ENCODE assay signal across 2 cellular contexts in genomic region chr7:135712182-135712782, GRCh38.
A peak's percentile ranks its signal among the peaks of the same experiment; 100 is the strongest.
TF ChIP-seq lines count a peak whose summit lies in the region.

No MANE protein-coding gene starts in this region.

TF ChIP-seq in HepG2, 621 proteins besides CTCF, POLR2A, EP300 and RAD21:
- TF ChIP-seq ZNF709 (CRISPR knock-in tag; IDR thresholded peaks at IDR 0.05), result no peak

TF ChIP-seq in SK-N-SH treated with all-trans-retinoic acid at 6 μM for 48 hours, 23 proteins besides CTCF, POLR2A, EP300 and RAD21:
- no peak for TF ChIP-seq PPARA (CRISPR knock-in tag; IDR thresholded peaks at IDR 0.05; ENCODE audit: borderline replicate concordance)
- no peak for TF ChIP-seq ZFP30 (CRISPR knock-in tag; IDR thresholded peaks at IDR 0.05)
- TF ChIP-seq, protein P1, sequence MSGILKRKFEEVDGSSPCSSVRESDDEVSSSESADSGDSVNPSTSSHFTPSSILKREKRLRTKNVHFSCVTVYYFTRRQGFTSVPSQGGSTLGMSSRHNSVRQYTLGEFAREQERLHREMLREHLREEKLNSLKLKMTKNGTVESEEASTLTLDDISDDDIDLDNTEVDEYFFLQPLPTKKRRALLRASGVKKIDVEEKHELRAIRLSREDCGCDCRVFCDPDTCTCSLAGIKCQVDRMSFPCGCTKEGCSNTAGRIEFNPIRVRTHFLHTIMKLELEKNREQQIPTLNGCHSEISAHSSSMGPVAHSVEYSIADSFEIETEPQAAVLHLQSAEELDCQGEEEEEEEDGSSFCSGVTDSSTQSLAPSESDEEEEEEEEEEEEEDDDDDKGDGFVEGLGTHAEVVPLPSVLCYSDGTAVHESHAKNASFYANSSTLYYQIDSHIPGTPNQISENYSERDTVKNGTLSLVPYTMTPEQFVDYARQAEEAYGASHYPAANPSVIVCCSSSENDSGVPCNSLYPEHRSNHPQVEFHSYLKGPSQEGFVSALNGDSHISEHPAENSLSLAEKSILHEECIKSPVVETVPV (CRISPR knock-in tag; IDR thresholded peaks at IDR 0.05), result no peak
- TF ChIP-seq ZNF70 (CRISPR knock-in tag; IDR thresholded peaks at IDR 0.05), result no peak
- no peak for TF ChIP-seq ZC3H10 (CRISPR knock-in tag; IDR thresholded peaks at IDR 0.05)
- no peak for TF ChIP-seq POU6F1 (CRISPR knock-in tag; IDR thresholded peaks at IDR 0.05; ENCODE audit: borderline replicate concordance, low read depth)
- no peak for TF ChIP-seq SNAI2 (CRISPR knock-in tag; IDR thresholded peaks at IDR 0.05)
- no peak for TF ChIP-seq BACH2 (CRISPR knock-in tag; IDR thresholded peaks at IDR 0.05; ENCODE audit: borderline replicate concordance)
- TF ChIP-seq TCF4 (CRISPR knock-in tag; IDR thresholded peaks at IDR 0.05; ENCODE audit: borderline replicate concordance), result peak; percentile 30; the same call in 1 of the 2 replicates
- TF ChIP-seq ZNF8 (CRISPR knock-in tag; IDR thresholded peaks at IDR 0.05), result no peak
- 0 out of 2 replicates have a peak, but pooled peaks have one; percentile 14 for TF ChIP-seq ZNF565 (CRISPR knock-in tag; conservative IDR thresholded peaks at IDR 0.05; ENCODE audit: low read depth)
- no peak for TF ChIP-seq ARNTL (CRISPR knock-in tag; IDR thresholded peaks at IDR 0.05; ENCODE audit: borderline replicate concordance, low read depth)
- TF ChIP-seq ISL1 (CRISPR knock-in tag; IDR thresholded peaks at IDR 0.05), result no peak
